9 cellular contexts compared by ENCODE assay signal in genomic region chr11:123300874-123301695, GRCh38.
DNase-seq lines count a peak whose midpoint lies in the region; ATAC-seq and TF ChIP-seq lines count a peak whose summit lies in the region.
"Had no signal": no experiment of that assay in that cellular context is flagged by ENCODE, and none has a peak within 500 bp of the region (broad histone marks: within the 10 kb centered on the region; RNA-seq: fewer than 3 reads in every experiment).

No MANE protein-coding gene starts in this region.

- H3K4me3 ChIP-seq in AG09309 (ENCODE audit: control insufficient read depth, low read depth, low read length) (no peak overlapping the region), Karpas-422 (ENCODE audit: low read length) (peak overlapping the region; percentile 27; the same call in 1 of the 2 replicates), mesenchymal stem cell (ENCODE audit: insufficient read depth in 1 of 2, low read depth in 1 of 2, low read length in 2 of 2) (peak overlapping the region in 1 of 2 experiments; percentile 75)

- no peaks in the 10 kb centered on the region for H3K27me3 ChIP-seq in Karpas-422 (ENCODE audit: low read length)
- peaks cover 23 to 75% of the 10 kb centered on the region in 2 experiments for H3K27me3 ChIP-seq in mesenchymal stem cell (ENCODE audit: control insufficient read depth in 1 of 2, insufficient read depth in 1 of 2, low read length in 2 of 2)

- H2BK120ac ChIP-seq in mesenchymal stem cell (ENCODE audit: low read depth, low read length), result no peak overlapping the region

- no peak overlapping the region for H2BK15ac ChIP-seq in mesenchymal stem cell (ENCODE audit: low read depth, poor library complexity, severe bottlenecking)

- H3K14ac ChIP-seq in mesenchymal stem cell (ENCODE audit: low read length in 2 of 2), result no peak overlapping the region

- no peak overlapping the region for H2BK5ac ChIP-seq in mesenchymal stem cell (ENCODE audit: low read depth, low read length, poor library complexity, severe bottlenecking)

- no peaks in the 10 kb centered on the region for H3K79me1 ChIP-seq in mesenchymal stem cell (replicated peaks; ENCODE audit: low read length, poor library complexity, severe bottlenecking)

- H3K9me2 ChIP-seq in Karpas-422 (replicated peaks; ENCODE audit: insufficient read depth, low read length), result no peaks in the 10 kb centered on the region

- H3K4me2 ChIP-seq in Karpas-422 (ENCODE audit: low read depth, low read length, poor library complexity, severe bottlenecking) (peak overlapping the region; percentile 87), mesenchymal stem cell (ENCODE audit: low read length, poor library complexity, severe bottlenecking) (peak overlapping the region; percentile 81)

- H3K18ac ChIP-seq in mesenchymal stem cell (ENCODE audit: low read depth in 1 of 2, low read length in 2 of 2), result no peak overlapping the region

- H3K79me2 ChIP-seq in Karpas-422 (ENCODE audit: low read length), result no peaks in the 10 kb centered on the region

- H3K4me1 ChIP-seq in Karpas-422 (ENCODE audit: low read length), result peaks cover 61% of the 10 kb centered on the region
- H3K4me1 ChIP-seq in mesenchymal stem cell (ENCODE audit: control insufficient read depth, insufficient read depth, low read depth, low read length), result peaks cover 6% of the 10 kb centered on the region

- H2BK12ac ChIP-seq in mesenchymal stem cell (ENCODE audit: low read length in 2 of 2), result no peak overlapping the region

- no peak for TF ChIP-seq CTCF in AG09309 (IDR thresholded peaks at IDR 0.05; ENCODE audit: control insufficient read depth, insufficient read depth, low read depth, low read length, missing control alignments)

- H2AK5ac ChIP-seq in mesenchymal stem cell (ENCODE audit: low read length, severe bottlenecking), result no peak overlapping the region

- H3K23ac ChIP-seq in mesenchymal stem cell (ENCODE audit: low read length in 2 of 2), result no peak overlapping the region

- no peak overlapping the region for H2AFZ ChIP-seq in Karpas-422 (ENCODE audit: low read length)
- peak overlapping the region; percentile 36 for H2AFZ ChIP-seq in mesenchymal stem cell (ENCODE audit: low read depth, low read length)

- H3K9me3 ChIP-seq in Karpas-422 (ENCODE audit: low read length) (no peaks in the 10 kb centered on the region), mesenchymal stem cell (ENCODE audit: control insufficient read depth, low read length) (no peaks in the 10 kb centered on the region)

- ATAC-seq in HG03025 (IDR thresholded peaks at IDR 0.05; ENCODE audit: low FRiP score, unreplicated experiment), result no peak

- DNase-seq in AG09309 (ENCODE audit: low read depth), result peak; percentile 28
- DNase-seq in Karpas-422, result no peak
- peak; percentile 32 for DNase-seq in astrocyte of the hippocampus (ENCODE audit: low read depth, low spot score)
- peak; percentile 65 for DNase-seq in mesenchymal stem cell
- no peak for DNase-seq in superior temporal gyrus (ENCODE audit: extremely low spot score)
- DNase-seq in NCI-H128 (lab: John Stamatoyannopoulos, UW; ENCODE audit: unreplicated experiment), result no peak
- DNase-seq in cerebellar nuclear complex (lab: John Stamatoyannopoulos, UW), result no peak
- DNase-seq: NCI-H2081 had no signal

- H4K8ac ChIP-seq in mesenchymal stem cell (ENCODE audit: low read length), result no peak overlapping the region

- no peak overlapping the region for H3K4ac ChIP-seq in mesenchymal stem cell (ENCODE audit: low read depth in 1 of 2, low read length in 2 of 2)

- H3K9ac ChIP-seq in Karpas-422 (ENCODE audit: low read length) (peak overlapping the region; percentile 92), mesenchymal stem cell (ENCODE audit: low read length) (peak overlapping the region; percentile 74)

- H4K20me1 ChIP-seq in Karpas-422 (ENCODE audit: insufficient read depth, low read depth, low read length), result no peaks in the 10 kb centered on the region

- H4K91ac ChIP-seq in mesenchymal stem cell (ENCODE audit: low read length), result no peak overlapping the region

- peak overlapping the region; percentile 100 for H3K27ac ChIP-seq in Karpas-422 (ENCODE audit: low read length)
- H3K27ac ChIP-seq in mesenchymal stem cell (ENCODE audit: low read length, poor library complexity, severe bottlenecking), result no peak overlapping the region

- no peaks in the 10 kb centered on the region for H3K36me3 ChIP-seq in Karpas-422 (ENCODE audit: insufficient read depth, low read length)
- peaks cover 0 to 3% of the 10 kb centered on the region in 2 experiments for H3K36me3 ChIP-seq in mesenchymal stem cell (ENCODE audit: control insufficient read depth in 1 of 2, insufficient read depth in 2 of 2, low read depth in 1 of 2, low read length in 2 of 2)

- 25% methylated on average over 6 of the region's 6 CpGs for WGBS in mesenchymal stem cell

Comparison
In these comparisons a context has a peak if more than half of its experiments do, and no peak if none do; other contexts are left out.
1. DNase-seq: peak in AG09309 (single experiment), astrocyte of the hippocampus (single experiment) and mesenchymal stem cell (single experiment); none in Karpas-422 (single experiment), superior temporal gyrus (single experiment), NCI-H128 (single experiment) and cerebellar nuclear complex (0 of 2).